In the genomic region with DNA sequence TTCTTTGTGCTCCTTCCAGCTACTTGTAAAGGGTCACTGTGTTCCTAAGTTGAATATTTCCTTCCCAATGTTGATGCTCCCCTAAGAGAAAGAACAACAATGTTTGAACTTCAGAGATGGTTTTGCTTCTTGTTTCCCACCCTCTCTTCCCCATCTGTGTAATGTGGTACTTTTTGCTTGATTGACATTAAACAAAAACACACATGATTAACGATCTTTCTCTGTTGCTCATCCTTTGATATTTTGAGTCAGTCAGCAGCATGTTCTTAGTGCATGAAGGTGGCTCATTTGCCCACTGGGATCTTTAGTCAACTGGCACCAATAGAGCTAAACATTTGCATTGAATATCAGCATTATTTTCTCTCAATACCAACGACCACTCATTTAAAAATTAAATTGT, we compare ENCODE assay signal across 29 cellular contexts.
"Had no signal": no experiment of that assay in that cellular context is flagged by ENCODE, and none has a peak within 500 bp of the region (broad histone marks: within the 10 kb centered on the region; RNA-seq: fewer than 3 reads in every experiment).

No MANE protein-coding gene starts in this region.

- H3K36me3 Mint-ChIP-seq: natural killer cell; neural progenitor cell; stimulated activated effector memory CD8-positive, alpha-beta T cell treated with anti-CD3 and anti-CD28 coated beads, Interleukin-12 subunit alpha, Interleukin-12 subunit beta, amount 100 ng/mL, for 72 hours; type B pancreatic cell had no signal

- H3K9me3 ChIP-seq: ovary, psoas muscle, right lobe of liver, sigmoid colon, suprapubic skin, testis, tibial artery, transverse colon, upper lobe of right lung, uterus had no signal

- H3K4me1 ChIP-seq: parathyroid adenoma, psoas muscle, right lobe of liver, sigmoid colon, suprapubic skin, testis, tibial artery, transverse colon, upper lobe of right lung, uterus had no signal

- H3K27ac Mint-ChIP-seq: natural killer cell; nephron; neural progenitor cell; progenitor cell of endocrine pancreas; stimulated activated effector memory CD8-positive, alpha-beta T cell treated with anti-CD3 and anti-CD28 coated beads, Interleukin-12 subunit alpha, Interleukin-12 subunit beta, amount 100 ng/mL, for 72 hours; stimulated activated naive CD8-positive, alpha-beta T cell treated with anti-CD3 and anti-CD28 coated beads, Interleukin-15, amount 100 ng/mL, for 72 hours; type B pancreatic cell had no signal

- ATAC-seq: natural killer cell; psoas muscle; right cardiac atrium; right lobe of liver; stimulated activated effector memory CD8-positive, alpha-beta T cell treated with anti-CD3 and anti-CD28 coated beads, Interleukin-12 subunit alpha, Interleukin-12 subunit beta, amount 100 ng/mL, for 72 hours; stimulated activated naive CD8-positive, alpha-beta T cell treated with anti-CD3 and anti-CD28 coated beads, Interleukin-15, amount 100 ng/mL, for 72 hours; stimulated activated naive CD8-positive, alpha-beta T cell treated with anti-CD3 and anti-CD28 coated beads, Interleukin-15, Interleukin-2, amounts not matched to agents 100 U/mL and 50 U/mL, for 24 hours; upper lobe of right lung had no signal

- H3K9ac ChIP-seq: neural progenitor cell, parathyroid adenoma had no signal

- H3K27me3 Mint-ChIP-seq: progenitor cell of endocrine pancreas; stimulated activated naive CD8-positive, alpha-beta T cell treated with anti-CD3 and anti-CD28 coated beads, Interleukin-15, amount 100 ng/mL, for 72 hours; type B pancreatic cell had no signal

- H2AFZ ChIP-seq: neural progenitor cell, parathyroid adenoma had no signal

- H3K27ac ChIP-seq: neural progenitor cell, ovary, parathyroid adenoma, psoas muscle, right lobe of liver, sigmoid colon, suprapubic skin, tibial artery, transverse colon, upper lobe of right lung, uterus had no signal

- H3K4me2 ChIP-seq: neural progenitor cell had no signal

- H3K4me1 Mint-ChIP-seq: natural killer cell; stimulated activated effector memory CD8-positive, alpha-beta T cell treated with anti-CD3 and anti-CD28 coated beads, Interleukin-12 subunit alpha, Interleukin-12 subunit beta, amount 100 ng/mL, for 72 hours; stimulated activated naive CD8-positive, alpha-beta T cell treated with anti-CD3 and anti-CD28 coated beads, Interleukin-15, amount 100 ng/mL, for 72 hours had no signal

- H3K36me3 ChIP-seq: neural progenitor cell, ovary, right lobe of liver, sigmoid colon, suprapubic skin, tibial artery, transverse colon, upper lobe of right lung, uterus had no signal

- H3K79me2 ChIP-seq: parathyroid adenoma had no signal

- H3K9me3 Mint-ChIP-seq: nephron; neural progenitor cell; stimulated activated naive CD8-positive, alpha-beta T cell treated with anti-CD3 and anti-CD28 coated beads, Interleukin-15, amount 100 ng/mL, for 72 hours; type B pancreatic cell had no signal

- H3K4me3 ChIP-seq: neural progenitor cell, ovary, psoas muscle, right lobe of liver, sigmoid colon, suprapubic skin, testis, tibial artery, transverse colon, upper lobe of right lung, uterus had no signal

- DNase-seq: natural killer cell; occipital lobe; ovary; posterior cingulate gyrus; psoas muscle; right cardiac atrium; right lobe of liver; sigmoid colon; small intestine; stimulated activated CD4-positive, alpha-beta T cell treated with anti-CD3 and anti-CD28 coated beads, Interleukin-15, amount 100 ng/mL, for 24 hours; stimulated activated CD4-positive, alpha-beta T cell treated with anti-CD3 and anti-CD28 coated beads, Interleukin-2, amount 100 ng/mL, for 24 hours; stimulated activated CD4-positive, alpha-beta T cell treated with anti-CD3 and anti-CD28 coated beads, Interleukin-2, amount 100 ng/mL, for 48 hours; stimulated activated CD4-positive, alpha-beta T cell treated with anti-CD3 and anti-CD28 coated beads, Interleukin-4, amount 100 ng/mL, for 24 hours; stimulated activated naive CD4-positive, alpha-beta T cell; stimulated activated naive CD8-positive, alpha-beta T cell treated with anti-CD3 and anti-CD28 coated beads, Interleukin-15, amount 100 ng/mL, for 72 hours; stimulated activated naive CD8-positive, alpha-beta T cell treated with anti-CD3 and anti-CD28 coated beads, Interleukin-15, Interleukin-2, amounts not matched to agents 100 U/mL and 50 U/mL, for 24 hours; substantia nigra; testis; tibial artery; transverse colon; upper lobe of right lung; uterus had no signal

- H3K4me3 Mint-ChIP-seq: natural killer cell; nephron; neural progenitor cell; stimulated activated effector memory CD8-positive, alpha-beta T cell treated with anti-CD3 and anti-CD28 coated beads, Interleukin-12 subunit alpha, Interleukin-12 subunit beta, amount 100 ng/mL, for 72 hours; stimulated activated naive CD8-positive, alpha-beta T cell treated with anti-CD3 and anti-CD28 coated beads, Interleukin-15, amount 100 ng/mL, for 72 hours; type B pancreatic cell had no signal

- H3K27me3 ChIP-seq: neural progenitor cell, ovary, right lobe of liver, sigmoid colon, suprapubic skin, testis, tibial artery, transverse colon, upper lobe of right lung, uterus had no signal
